In genomic region chr11:7525424-7525823, GRCh38 we compare ENCODE assay signal across 30 cellular contexts. TPM values are rescaled to one million over a fixed set of nuclear protein-coding genes. Genes with fewer than 3 reads are reported as not detected.
"Had no signal": no experiment of that assay in that cellular context is flagged by ENCODE, and none has a peak within 500 bp of the region (broad histone marks: within the 10 kb centered on the region; RNA-seq: fewer than 3 reads in every experiment).

No MANE protein-coding gene starts in this region.

- H3K27ac Mint-ChIP-seq: activated CD4-positive, alpha-beta T cell treated with anti-CD3 and anti-CD28 coated beads, Interleukin-2, amount 10 ng/mL, durations not matched to agents 24 days and 14 days; activated CD8-positive, alpha-beta memory T cell treated with anti-CD3 and anti-CD28 coated beads, Interleukin-2, amount 10 ng/mL, durations not matched to agents 7 days and 5 days; activated CD8-positive, alpha-beta T cell treated with anti-CD3 and anti-CD28 coated beads, Interleukin-2, amount 10 ng/mL, durations not matched to agents 7 days and 5 days; activated T-helper 2 cell treated with anti-CD3 and anti-CD28 coated beads, Interferon-gamma antibody, Interleukin-2, Interleukin-4, amounts not matched to agents 10 μg/mL and 5 μg/mL and 100 μg/mL, durations not matched to agents 14 hours and 24 hours and 36 hours; mesothelial cell of epicardium; type B pancreatic cell had no signal

- H3K4me3 ChIP-seq: body of pancreas, left lung, psoas muscle, SK-N-MC, thoracic aorta, uterus had no signal

- H3K36me3 ChIP-seq: left lung, thoracic aorta, uterus, WERI-Rb-1 had no signal

- H3K27me3 ChIP-seq: body of pancreas, left lung, uterus had no signal

- H3K4me1 ChIP-seq: body of pancreas, uterus had no signal

- H3K36me3 Mint-ChIP-seq: activated naive CD4-positive, alpha-beta T cell treated with anti-CD3 and anti-CD28 coated beads, Interleukin-2, amount 50 U/mL, for 24 hours had no signal

- H3K9me3 ChIP-seq: body of pancreas, left lung, psoas muscle, thoracic aorta, uterus had no signal

- H3K27me3 Mint-ChIP-seq: activated CD4-positive, alpha-beta T cell treated with anti-CD3 and anti-CD28 coated beads, Interleukin-2, amount 10 ng/mL, durations not matched to agents 24 days and 14 days; activated naive CD4-positive, alpha-beta T cell treated with anti-CD3 and anti-CD28 coated beads, Interleukin-2, amount 50 U/mL, for 24 hours; naive thymus-derived CD8-positive, alpha-beta T cell; type B pancreatic cell had no signal

- DNase-seq: activated CD4-positive, alpha-beta T cell treated with anti-CD3 and anti-CD28 coated beads, Interleukin-2, amount 10 ng/mL, durations not matched to agents 24 days and 14 days; activated CD4-positive, CD25-positive, alpha-beta regulatory T cell treated with anti-CD3 and anti-CD28 coated beads, Interleukin-2, amount 50 U/mL, for 72 hours; activated CD8-positive, alpha-beta memory T cell treated with anti-CD3 and anti-CD28 coated beads, Interleukin-2, amount 10 ng/mL, durations not matched to agents 7 days and 5 days; activated CD8-positive, alpha-beta T cell treated with anti-CD3 and anti-CD28 coated beads, Interleukin-2, amount 10 ng/mL, durations not matched to agents 7 days and 5 days; activated T-cell treated with anti-CD3 and anti-CD28 coated beads, Interleukin-2, amount 50 U/mL, for 48 hours; aorta; body of pancreas; effector memory CD4-positive, alpha-beta T cell; hippocampal formation; left lung; naive thymus-derived CD8-positive, alpha-beta T cell; occipital lobe; psoas muscle; stimulated activated CD4-positive, alpha-beta T cell treated with anti-CD3 and anti-CD28 coated beads, Interleukin-15, amount 100 ng/mL, for 24 hours; stimulated activated CD4-positive, alpha-beta T cell treated with anti-CD3 and anti-CD28 coated beads, Interleukin-2, amount 100 ng/mL, for 24 hours; stimulated activated naive CD8-positive, alpha-beta T cell treated with anti-CD3 and anti-CD28 coated beads, Interleukin-15, Interleukin-2, amounts not matched to agents 100 U/mL and 50 U/mL, for 24 hours; T-helper 9 cell; uterus; WERI-Rb-1 had no signal

- H3K27ac ChIP-seq: body of pancreas, left lung, psoas muscle, SK-N-MC, thoracic aorta, uterus, WERI-Rb-1 had no signal

- ATAC-seq: activated CD8-positive, alpha-beta memory T cell treated with anti-CD3 and anti-CD28 coated beads, Interleukin-2, amount 10 ng/mL, durations not matched to agents 7 days and 5 days; activated CD8-positive, alpha-beta T cell treated with anti-CD3 and anti-CD28 coated beads, Interleukin-2, amount 10 ng/mL, durations not matched to agents 7 days and 5 days; body of pancreas; naive thymus-derived CD8-positive, alpha-beta T cell; psoas muscle; stimulated activated naive CD8-positive, alpha-beta T cell treated with anti-CD3 and anti-CD28 coated beads, Interleukin-15, Interleukin-2, amounts not matched to agents 100 U/mL and 50 U/mL, for 24 hours had no signal

- H3K4me3 Mint-ChIP-seq: activated CD4-positive, alpha-beta T cell treated with anti-CD3 and anti-CD28 coated beads, Interleukin-2, amount 10 ng/mL, durations not matched to agents 24 days and 14 days; activated CD8-positive, alpha-beta memory T cell treated with anti-CD3 and anti-CD28 coated beads, Interleukin-2, amount 10 ng/mL, durations not matched to agents 7 days and 5 days; activated CD8-positive, alpha-beta T cell treated with anti-CD3 and anti-CD28 coated beads, Interleukin-2, amount 10 ng/mL, durations not matched to agents 7 days and 5 days; activated naive CD4-positive, alpha-beta T cell treated with anti-CD3 and anti-CD28 coated beads, Interleukin-2, amount 50 U/mL, for 24 hours; mesothelial cell of epicardium; neural crest cell; type B pancreatic cell had no signal

- H3K9me3 Mint-ChIP-seq: activated naive CD4-positive, alpha-beta T cell treated with anti-CD3 and anti-CD28 coated beads, Interleukin-2, amount 50 U/mL, for 24 hours; activated T-helper 2 cell treated with anti-CD3 and anti-CD28 coated beads, Interferon-gamma antibody, Interleukin-2, Interleukin-4, amounts not matched to agents 10 μg/mL and 5 μg/mL and 100 μg/mL, durations not matched to agents 14 hours and 24 hours and 36 hours; mesothelial cell of epicardium; naive thymus-derived CD8-positive, alpha-beta T cell; neural crest cell; type B pancreatic cell had no signal

RNA-seq across cellular contexts. Expression of gene OLFML1, which starts 40.1 kb away (rescaled TPM):
- total RNA-seq: activated CD4-positive, alpha-beta T cell treated with anti-CD3 and anti-CD28 coated beads, Interleukin-2, amount 10 ng/mL, durations not matched to agents 24 days and 14 days; activated CD8-positive, alpha-beta memory T cell treated with anti-CD3 and anti-CD28 coated beads, Interleukin-2, amount 10 ng/mL, durations not matched to agents 7 days and 5 days; activated CD8-positive, alpha-beta T cell treated with anti-CD3 and anti-CD28 coated beads, Interleukin-2, amount 10 ng/mL, durations not matched to agents 7 days and 5 days; activated T-helper 2 cell treated with anti-CD3 and anti-CD28 coated beads, Interferon-gamma antibody, Interleukin-2, Interleukin-4, amounts not matched to agents 10 μg/mL and 5 μg/mL and 100 μg/mL, durations not matched to agents 14 hours and 24 hours and 36 hours; dermis microvascular lymphatic vessel endothelial cell; epithelial cell of proximal tubule; naive thymus-derived CD8-positive, alpha-beta T cell; T-helper 1 cell treated with Interleukin-12 subunit alpha and Interleukin-12 subunit beta and Interleukin-4 antibody, amounts not matched to agents 30 ng/mL and 1 ng/mL, for 36 hours had no signal
- polyA plus RNA-seq: keratinocyte had no signal
